In genomic region chr11:8263109-8263768, GRCh38 we compare ENCODE assay signal across 7 cellular contexts. TPM values are rescaled to one million over a fixed set of nuclear protein-coding genes. Genes with fewer than 3 reads are reported as not detected.
DNase-seq lines count a peak whose midpoint lies in the region; ATAC-seq lines count a peak whose summit lies in the region.

No MANE protein-coding gene starts in this region.

- peaks cover 0 to 6% of the 10 kb centered on the region in 2 donors for H3K4me1 ChIP-seq in mucosa of rectum (ENCODE audit: control insufficient read depth in 2 of 2, insufficient read depth in 2 of 2, low read length in 2 of 2)

- H3K4me3 ChIP-seq in mucosa of rectum (ENCODE audit: low read length in 2 of 2), result peak overlapping the region; percentile 1 to 42

- no peaks in the 10 kb centered on the region for H3K9me3 ChIP-seq in mucosa of rectum (ENCODE audit: control insufficient read depth in 2 of 2, low read length in 2 of 2)

- peak; percentile 32 for ATAC-seq in GM18907 (IDR thresholded peaks at IDR 0.05; ENCODE audit: unreplicated experiment)

- peaks cover 55 to 56% of the 10 kb centered on the region in 2 donors for H3K27me3 ChIP-seq in mucosa of rectum (ENCODE audit: control insufficient read depth in 2 of 2, insufficient read depth in 2 of 2, low read length in 2 of 2)

- no peaks in the 10 kb centered on the region for H3K36me3 ChIP-seq in mucosa of rectum (ENCODE audit: control insufficient read depth in 2 of 2, insufficient read depth in 2 of 2, low read length in 2 of 2)

- H3K9ac ChIP-seq in mucosa of rectum (ENCODE audit: low read depth in 1 of 2, low read length in 2 of 2), result no peak overlapping the region

- no peak overlapping the region for H3K27ac ChIP-seq in mucosa of rectum (ENCODE audit: low read depth in 2 of 2, low read length in 2 of 2)

- DNase-seq in NCI-H2029 treated with DMSO at 0.1 percent for 48 hours (lab: John Stamatoyannopoulos, UW) (peak; percentile 48), cerebellum (ENCODE audit: low spot score) (peak; percentile 30), SIG-M5 treated with dmso at 0.1 percent for 504 hours (lab: John Stamatoyannopoulos, UW; ENCODE audit: unreplicated experiment) (no peak), HUDEP-2 (lab: John Stamatoyannopoulos, UW; ENCODE audit: unreplicated experiment in 76 of 76) (no peak)
- no peak for DNase-seq in stimulated activated CD8-positive, alpha-beta memory T cell treated with anti-CD3 and anti-CD28 coated beads, Interleukin-4, amount 100 ng/mL, for 48 hours

RNA-seq across cellular contexts. Expression of gene LMO1, which starts 0.4 kb away (rescaled TPM):
- total RNA-seq in cerebellum, result 4.8 TPM

Comparison
In these comparisons a context has a peak if more than half of its experiments do, and no peak if none do; other contexts are left out.
1. DNase-seq: peak in NCI-H2029 treated with DMSO at 0.1 percent for 48 hours (single experiment) and cerebellum (single experiment); none in SIG-M5 treated with dmso at 0.1 percent for 504 hours (single experiment), stimulated activated CD8-positive, alpha-beta memory T cell treated with anti-CD3 and anti-CD28 coated beads, Interleukin-4, amount 100 ng/mL, for 48 hours (single experiment) and HUDEP-2 (0 of 76).